ENCODE assay signal across 8 cellular contexts in the genomic region with DNA sequence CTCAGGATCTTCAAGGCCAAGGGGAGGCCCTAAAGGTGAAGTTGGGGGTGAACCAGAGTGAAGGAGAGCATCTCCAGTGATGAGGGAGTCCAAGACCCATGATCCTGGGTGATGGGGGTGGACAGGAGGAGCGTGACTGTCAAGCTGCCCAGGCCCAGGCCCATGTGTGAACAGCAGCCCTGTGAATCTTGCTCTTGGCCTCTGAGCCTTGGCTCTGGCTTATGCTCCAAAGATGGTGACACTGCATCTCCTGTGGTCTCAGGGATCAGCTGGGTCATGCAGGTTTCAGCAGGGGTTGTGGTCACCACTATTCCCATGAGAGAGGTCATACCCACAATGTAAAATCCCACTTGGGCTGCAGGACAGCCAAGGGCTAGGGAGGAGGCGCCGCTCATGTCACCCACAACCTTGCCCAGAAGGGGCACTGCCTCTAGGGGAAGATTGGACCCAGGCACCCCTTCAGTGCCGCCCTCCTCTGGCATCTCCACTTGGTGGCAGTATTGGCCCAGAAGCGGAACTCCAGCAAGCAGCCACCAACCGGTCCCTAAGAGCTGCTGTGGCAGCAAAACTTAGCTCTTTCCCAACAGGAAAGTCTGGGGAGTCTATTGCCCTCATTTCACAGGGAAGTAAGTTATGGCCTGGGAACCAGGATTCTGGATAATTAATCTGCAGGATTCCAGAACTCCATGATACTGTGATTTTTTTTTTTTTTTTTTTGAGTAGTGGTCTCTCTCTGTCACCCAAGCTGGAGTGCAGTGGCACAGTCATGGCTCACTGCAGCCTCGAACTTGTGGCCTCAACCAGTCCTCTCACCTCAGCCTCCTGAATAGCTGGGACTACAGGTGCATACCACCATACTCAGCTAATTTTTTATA. TPM values are rescaled to one million over a fixed set of nuclear protein-coding genes. Genes with fewer than 3 reads are reported as not detected.
A peak's percentile ranks its signal among the peaks of the same experiment; 100 is the strongest.
DNase-seq lines count a peak whose midpoint lies in the region; ATAC-seq, FAIRE-seq and TF ChIP-seq lines count a peak whose summit lies in the region.

No MANE protein-coding gene starts in this region.

- no peaks in the 10 kb centered on the region for H3K36me3 ChIP-seq in WERI-Rb-1
- H3K36me3 ChIP-seq in bronchial epithelial cell (ENCODE audit: control insufficient read depth, insufficient read depth, low read length) = no peaks in the 10 kb centered on the region

- peak; percentile 76 for ATAC-seq in HG02943 (IDR thresholded peaks at IDR 0.05; ENCODE audit: low read depth, unreplicated experiment)

- DNase-seq in SIG-M5 treated with dmso at 0.1 percent for 504 hours (lab: John Stamatoyannopoulos, UW; ENCODE audit: unreplicated experiment) (peak; percentile 89), SIG-M5 (lab: John Stamatoyannopoulos, UW) (no peak), NCI-H2107 (lab: John Stamatoyannopoulos, UW) (peak; percentile 69), WERI-Rb-1 (peak; percentile 55), bronchial epithelial cell (ENCODE audit: low read depth) (peak; percentile 70), kidney glomerular epithelial cell (lab: John Stamatoyannopoulos, UW) (peak; percentile 64)
- DNase-seq in stimulated activated CD4-positive, alpha-beta T cell treated with anti-CD3 and anti-CD28 coated beads, Interleukin-4, amount 100 ng/mL, for 48 hours (ENCODE audit: low read depth in 2 of 2) = peak; percentile 56 to 59

- H3K27me3 ChIP-seq in WERI-Rb-1 (ENCODE audit: insufficient read depth, low read depth, severe bottlenecking) (no peaks in the 10 kb centered on the region), bronchial epithelial cell (ENCODE audit: control insufficient read depth, insufficient read depth, low read length) (peaks cover 7% of the 10 kb centered on the region)

- H3K27ac ChIP-seq in WERI-Rb-1 = no peak overlapping the region

- peak; percentile 47 for FAIRE-seq in bronchial epithelial cell (lab: Jason Lieb, UNC)

- TF ChIP-seq CTCF in WERI-Rb-1 (IDR thresholded peaks at IDR 0.05; ENCODE audit: low read depth, low read length) (peak; percentile 84), bronchial epithelial cell (IDR thresholded peaks at IDR 0.05; ENCODE audit: insufficient read depth, low read length, severe bottlenecking) (peak; percentile 98)

- no peaks in the 10 kb centered on the region for H3K9me3 ChIP-seq in WERI-Rb-1 (ENCODE audit: severe bottlenecking)

- no peak overlapping the region for H3K4me3 ChIP-seq in WERI-Rb-1 (ENCODE audit: low read depth, low read length)
- H3K4me3 ChIP-seq in bronchial epithelial cell (ENCODE audit: low read depth, low read length) = no peak overlapping the region

RNA-seq across cellular contexts. Expression of a gene that starts 7.5 kb away (rescaled TPM):
- not detected in 2 replicates for total RNA-seq in bronchial epithelial cell

RNA-seq across cellular contexts. Expression of a gene that starts 51.6 kb away (rescaled TPM):
- 4.2 and 7.3 TPM in 2 replicates for total RNA-seq in bronchial epithelial cell
